8 cellular contexts compared by ENCODE assay signal in the genomic region with DNA sequence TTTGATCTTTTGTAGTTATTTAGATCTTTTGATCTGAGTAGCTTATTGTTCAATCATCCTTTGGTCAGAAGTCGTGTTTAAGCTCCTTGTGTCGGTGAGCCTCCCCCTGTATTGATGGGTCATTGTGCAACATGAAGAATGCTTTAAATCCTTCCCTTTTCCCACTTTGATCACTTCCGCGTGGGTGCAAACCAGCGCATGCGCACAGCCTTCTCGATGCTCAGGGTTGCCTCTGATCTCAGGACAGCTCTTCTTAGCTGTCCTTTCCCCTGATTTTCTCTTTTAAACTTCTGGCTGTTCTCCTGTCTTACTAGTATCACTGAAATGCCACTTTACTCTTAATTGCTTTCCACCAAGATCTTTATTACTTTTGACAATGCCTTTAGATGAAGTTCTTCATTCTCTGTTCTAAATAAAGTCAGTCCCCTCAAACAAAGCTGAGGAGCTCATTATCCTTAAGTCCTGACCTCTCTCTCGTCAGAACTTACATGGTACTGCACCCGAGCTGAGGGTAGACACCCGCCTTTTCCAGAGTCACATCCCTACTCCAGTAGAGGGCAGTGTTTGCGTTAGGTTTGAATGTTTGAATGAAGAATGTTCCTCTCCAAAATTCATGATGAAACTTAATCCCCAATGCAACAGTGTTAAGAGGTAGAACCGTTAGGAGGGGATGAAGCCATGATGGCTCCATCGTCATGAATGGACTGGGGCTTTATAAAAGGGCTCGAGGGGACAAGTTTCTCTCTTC.
DNase-seq lines count a peak whose midpoint lies in the region; ATAC-seq and TF ChIP-seq lines count a peak whose summit lies in the region.

No MANE protein-coding gene starts in this region.

- no peak overlapping the region for H3K27ac ChIP-seq in GM23338 (ENCODE audit: low read depth)

- no peaks in the 10 kb centered on the region; the same call in 2 of the 3 replicates for H3K4me1 Mint-ChIP-seq in GM23338
- H3K4me1 Mint-ChIP-seq in nephron: no peaks in the 10 kb centered on the region

- no peaks in the 10 kb centered on the region for H3K79me2 ChIP-seq in GM23338 (replicated peaks; ENCODE audit: insufficient read depth)

- no peaks in the 10 kb centered on the region for H3K9me2 ChIP-seq in GM23338 (ENCODE audit: insufficient read depth)

- H3K9me3 Mint-ChIP-seq in GM23338 (no peaks in the 10 kb centered on the region; the same call in 2 of the 3 replicates), nephron (no peaks in the 10 kb centered on the region)

- H3K4me3 ChIP-seq in GM23338: no peak overlapping the region

- no peaks in the 10 kb centered on the region for H3K36me3 ChIP-seq in GM23338 (ENCODE audit: insufficient read depth)

- peaks cover 8% of the 10 kb centered on the region for H3K27me3 Mint-ChIP-seq in GM23338 (ENCODE audit: insufficient read depth, low read depth, poor library complexity)
- no peaks in the 10 kb centered on the region for H3K27me3 Mint-ChIP-seq in nephron (ENCODE audit: low read depth)

- peak overlapping the region; percentile 3; the same call in 1 of the 2 replicates for H2AFZ ChIP-seq in GM23338

- H3K27me3 ChIP-seq in GM23338 (ENCODE audit: insufficient read depth): no peaks in the 10 kb centered on the region

- H3K36me3 Mint-ChIP-seq in GM23338 (ENCODE audit: low read depth) (no peaks in the 10 kb centered on the region), nephron (ENCODE audit: low read depth) (no peaks in the 10 kb centered on the region)

- H3K4me1 ChIP-seq in GM23338 (ENCODE audit: insufficient read depth): no peaks in the 10 kb centered on the region

- DNase-seq in GM23338 (ENCODE audit: low spot score): peak; percentile 93
- DNase-seq in NCI-H1092 (lab: John Stamatoyannopoulos, UW): peak; percentile 26
- DNase-seq in astrocyte of the hippocampus (ENCODE audit: low read depth, low spot score): peak; percentile 16
- no peak for DNase-seq in GOT3 (lab: John Stamatoyannopoulos, UW)
- DNase-seq in COLO668 (lab: John Stamatoyannopoulos, UW; ENCODE audit: unreplicated experiment): no peak
- no peak for DNase-seq in ureter (ENCODE audit: low spot score)

- no peaks in the 10 kb centered on the region for H3F3A ChIP-seq in GM23338 (replicated peaks; ENCODE audit: low read depth)

- H3K4me3 Mint-ChIP-seq in GM23338 (no peak overlapping the region), nephron (no peak overlapping the region)

- H3K4me2 ChIP-seq in GM23338: no peak overlapping the region

- H4K20me1 ChIP-seq in GM23338 (replicated peaks; ENCODE audit: insufficient read depth): no peaks in the 10 kb centered on the region

- peak; percentile 96 for ATAC-seq in GM23338
- ATAC-seq in HG02970 (IDR thresholded peaks at IDR 0.05; ENCODE audit: low FRiP score, unreplicated experiment): no peak

- TF ChIP-seq CTCF in GM23338 (conservative IDR thresholded peaks at IDR 0.05; ENCODE audit: low read depth in 2 of 2) (peak; percentile 77 to 87), nephron (IDR thresholded peaks at IDR 0.05; ENCODE audit: unreplicated experiment in 3 of 3) (peak; percentile 42 to 60 (median 48))

- H3K27ac Mint-ChIP-seq in GM23338 (no peak overlapping the region), nephron (no peak overlapping the region)

TF ChIP-seq in GM23338, 12 proteins besides CTCF, POLR2A, EP300 and RAD21:
- TF ChIP-seq ZNF114 (CRISPR knock-in tag; IDR thresholded peaks at IDR 0.05) (no peak), STAT1 (IDR thresholded peaks at IDR 0.05; ENCODE audit: unreplicated experiment) (no peak), POLR2AphosphoS5 (IDR thresholded peaks at IDR 0.05; ENCODE audit: low read depth) (no peak)
- TF ChIP-seq, protein P1, sequence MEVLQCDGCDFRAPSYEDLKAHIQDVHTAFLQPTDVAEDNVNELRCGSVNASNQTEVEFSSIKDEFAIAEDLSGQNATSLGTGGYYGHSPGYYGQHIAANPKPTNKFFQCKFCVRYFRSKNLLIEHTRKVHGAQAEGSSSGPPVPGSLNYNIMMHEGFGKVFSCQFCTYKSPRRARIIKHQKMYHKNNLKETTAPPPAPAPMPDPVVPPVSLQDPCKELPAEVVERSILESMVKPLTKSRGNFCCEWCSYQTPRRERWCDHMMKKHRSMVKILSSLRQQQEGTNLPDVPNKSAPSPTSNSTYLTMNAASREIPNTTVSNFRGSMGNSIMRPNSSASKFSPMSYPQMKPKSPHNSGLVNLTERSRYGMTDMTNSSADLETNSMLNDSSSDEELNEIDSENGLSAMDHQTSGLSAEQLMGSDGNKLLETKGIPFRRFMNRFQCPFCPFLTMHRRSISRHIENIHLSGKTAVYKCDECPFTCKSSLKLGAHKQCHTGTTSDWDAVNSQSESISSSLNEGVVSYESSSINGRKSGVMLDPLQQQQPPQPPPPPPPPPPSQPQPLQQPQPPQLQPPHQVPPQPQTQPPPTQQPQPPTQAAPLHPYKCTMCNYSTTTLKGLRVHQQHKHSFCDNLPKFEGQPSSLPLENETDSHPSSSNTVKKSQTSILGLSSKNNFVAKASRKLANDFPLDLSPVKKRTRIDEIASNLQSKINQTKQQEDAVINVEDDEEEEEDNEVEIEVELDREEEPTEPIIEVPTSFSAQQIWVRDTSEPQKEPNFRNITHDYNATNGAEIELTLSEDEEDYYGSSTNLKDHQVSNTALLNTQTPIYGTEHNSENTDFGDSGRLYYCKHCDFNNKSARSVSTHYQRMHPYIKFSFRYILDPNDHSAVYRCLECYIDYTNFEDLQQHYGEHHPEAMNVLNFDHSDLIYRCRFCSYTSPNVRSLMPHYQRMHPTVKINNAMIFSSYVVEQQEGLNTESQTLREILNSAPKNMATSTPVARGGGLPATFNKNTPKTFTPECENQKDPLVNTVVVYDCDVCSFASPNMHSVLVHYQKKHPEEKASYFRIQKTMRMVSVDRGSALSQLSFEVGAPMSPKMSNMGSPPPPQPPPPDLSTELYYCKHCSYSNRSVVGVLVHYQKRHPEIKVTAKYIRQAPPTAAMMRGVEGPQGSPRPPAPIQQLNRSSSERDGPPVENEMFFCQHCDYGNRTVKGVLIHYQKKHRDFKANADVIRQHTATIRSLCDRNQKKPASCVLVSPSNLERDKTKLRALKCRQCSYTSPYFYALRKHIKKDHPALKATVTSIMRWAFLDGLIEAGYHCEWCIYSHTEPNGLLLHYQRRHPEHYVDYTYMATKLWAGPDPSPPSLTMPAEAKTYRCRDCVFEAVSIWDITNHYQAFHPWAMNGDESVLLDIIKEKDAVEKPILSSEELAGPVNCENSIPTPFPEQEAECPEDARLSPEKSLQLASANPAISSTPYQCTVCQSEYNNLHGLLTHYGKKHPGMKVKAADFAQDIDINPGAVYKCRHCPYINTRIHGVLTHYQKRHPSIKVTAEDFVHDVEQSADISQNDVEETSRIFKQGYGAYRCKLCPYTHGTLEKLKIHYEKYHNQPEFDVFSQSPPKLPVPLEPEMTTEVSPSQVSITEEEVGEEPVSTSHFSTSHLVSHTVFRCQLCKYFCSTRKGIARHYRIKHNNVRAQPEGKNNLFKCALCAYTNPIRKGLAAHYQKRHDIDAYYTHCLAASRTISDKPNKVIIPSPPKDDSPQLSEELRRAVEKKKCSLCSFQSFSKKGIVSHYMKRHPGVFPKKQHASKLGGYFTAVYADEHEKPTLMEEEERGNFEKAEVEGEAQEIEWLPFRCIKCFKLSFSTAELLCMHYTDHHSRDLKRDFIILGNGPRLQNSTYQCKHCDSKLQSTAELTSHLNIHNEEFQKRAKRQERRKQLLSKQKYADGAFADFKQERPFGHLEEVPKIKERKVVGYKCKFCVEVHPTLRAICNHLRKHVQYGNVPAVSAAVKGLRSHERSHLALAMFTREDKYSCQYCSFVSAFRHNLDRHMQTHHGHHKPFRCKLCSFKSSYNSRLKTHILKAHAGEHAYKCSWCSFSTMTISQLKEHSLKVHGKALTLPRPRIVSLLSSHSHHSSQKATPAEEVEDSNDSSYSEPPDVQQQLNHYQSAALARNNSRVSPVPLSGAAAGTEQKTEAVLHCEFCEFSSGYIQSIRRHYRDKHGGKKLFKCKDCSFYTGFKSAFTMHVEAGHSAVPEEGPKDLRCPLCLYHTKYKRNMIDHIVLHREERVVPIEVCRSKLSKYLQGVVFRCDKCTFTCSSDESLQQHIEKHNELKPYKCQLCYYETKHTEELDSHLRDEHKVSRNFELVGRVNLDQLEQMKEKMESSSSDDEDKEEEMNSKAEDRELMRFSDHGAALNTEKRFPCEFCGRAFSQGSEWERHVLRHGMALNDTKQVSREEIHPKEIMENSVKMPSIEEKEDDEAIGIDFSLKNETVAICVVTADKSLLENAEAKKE (CRISPR knock-in tag; IDR thresholded peaks at IDR 0.05): no peak
- TF ChIP-seq, protein P2, sequence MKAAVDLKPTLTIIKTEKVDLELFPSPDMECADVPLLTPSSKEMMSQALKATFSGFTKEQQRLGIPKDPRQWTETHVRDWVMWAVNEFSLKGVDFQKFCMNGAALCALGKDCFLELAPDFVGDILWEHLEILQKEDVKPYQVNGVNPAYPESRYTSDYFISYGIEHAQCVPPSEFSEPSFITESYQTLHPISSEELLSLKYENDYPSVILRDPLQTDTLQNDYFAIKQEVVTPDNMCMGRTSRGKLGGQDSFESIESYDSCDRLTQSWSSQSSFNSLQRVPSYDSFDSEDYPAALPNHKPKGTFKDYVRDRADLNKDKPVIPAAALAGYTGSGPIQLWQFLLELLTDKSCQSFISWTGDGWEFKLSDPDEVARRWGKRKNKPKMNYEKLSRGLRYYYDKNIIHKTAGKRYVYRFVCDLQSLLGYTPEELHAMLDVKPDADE (IDR thresholded peaks at IDR 0.05): no peak

Comparison
In these comparisons a context has a peak if more than half of its experiments do, and no peak if none do; other contexts are left out.
1. DNase-seq: peak in GM23338 (single experiment), NCI-H1092 (single experiment) and astrocyte of the hippocampus (single experiment); none in GOT3 (single experiment), COLO668 (single experiment) and ureter (single experiment).